8 cellular contexts compared by ENCODE assay signal in the genomic region with DNA sequence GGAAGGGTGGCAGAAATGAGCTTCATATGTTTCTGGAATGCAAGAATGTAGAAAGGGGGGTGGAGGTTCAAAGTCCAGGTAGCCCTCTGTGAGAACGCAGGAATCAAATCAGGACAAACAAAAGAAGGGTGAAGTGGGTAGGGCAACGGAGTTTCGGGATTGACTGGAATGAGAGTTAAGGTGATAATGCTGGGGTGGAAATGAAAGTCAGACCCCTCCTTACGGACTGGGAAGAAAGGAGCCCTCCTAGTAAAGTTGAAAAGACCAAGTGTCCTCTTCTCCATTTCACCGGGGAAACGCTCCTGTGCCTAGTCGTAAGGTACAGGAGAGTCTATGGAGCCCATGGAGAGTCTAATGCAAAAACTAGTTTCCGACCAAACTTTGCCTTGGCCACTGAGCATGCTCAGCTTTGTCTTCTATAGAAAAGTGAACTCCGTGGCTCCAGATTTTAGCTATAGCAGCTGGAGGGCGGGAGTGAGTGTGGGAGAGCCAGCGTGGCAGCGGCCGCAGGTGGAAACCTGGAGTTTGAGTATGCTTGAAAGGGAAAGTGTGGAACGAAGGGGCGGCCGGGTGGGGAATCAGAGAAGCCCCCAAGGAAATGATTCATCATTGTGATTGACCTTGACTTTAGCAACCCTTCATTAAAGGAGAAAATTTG. TPM values are rescaled to one million over a fixed set of nuclear protein-coding genes. Genes with fewer than 3 reads are reported as not detected.
A peak's percentile ranks its signal among the peaks of the same experiment; 100 is the strongest.
DNase-seq lines count a peak whose midpoint lies in the region; ATAC-seq and TF ChIP-seq lines count a peak whose summit lies in the region.

No MANE protein-coding gene starts in this region.

- DNase-seq in DMS53 (lab: John Stamatoyannopoulos, UW) (peak; percentile 81), HEK293T (ENCODE audit: extremely low spot score) (peak; percentile 67), NCI-H2107 treated with DMSO at 0.1 percent for 48 hours (lab: John Stamatoyannopoulos, UW; ENCODE audit: unreplicated experiment) (peak; percentile 36), ecto neural progenitor cell (ENCODE audit: low spot score) (peak; percentile 67), lung microvascular endothelial cell (ENCODE audit: low read depth in 2 of 2) (peak; percentile 39 to 71)
- peak; percentile 44 for DNase-seq in stimulated activated naive CD8-positive, alpha-beta T cell treated with anti-CD3 and anti-CD28 coated beads, Interleukin-15, Interleukin-2, amounts not matched to agents 100 U/mL and 50 U/mL, for 24 hours

- CTCF ChIA-PET in HEK293T (lab: Yijun Ruan, JAX): interaction anchor here (1.1 to 3.0 kb wide), 2 partner anchors 65 to 163 kb away, joined by 6 to 27 read pairs; no protein-coding TSS in a partner anchor

- POLR2A ChIA-PET in HEK293T (lab: Yijun Ruan, JAX): interaction anchor here (1.1 to 2.8 kb wide), 8 partner anchors 12 to 163 kb away, joined by 3 to 15 read pairs (median 6); no protein-coding TSS in a partner anchor

- no peak for TF ChIP-seq CTCF in WI38 (IDR thresholded peaks at IDR 0.05; ENCODE audit: low read depth, low read length)

- peak overlapping the region; percentile 96 for H3K4me3 ChIP-seq in WI38 (ENCODE audit: low read depth, low read length)

- ATAC-seq in stimulated activated naive CD8-positive, alpha-beta T cell treated with anti-CD3 and anti-CD28 coated beads, Interleukin-15, Interleukin-2, amounts not matched to agents 100 U/mL and 50 U/mL, for 24 hours: peak; percentile 25
- ATAC-seq in HG02610 (IDR thresholded peaks at IDR 0.05; ENCODE audit: unreplicated experiment): no peak

TF ChIP-seq in HEK293T, 16 proteins besides CTCF, POLR2A, EP300 and RAD21:
- peak; percentile 47; the same call in 1 of the 2 replicates for TF ChIP-seq FOXM1 (IDR thresholded peaks at IDR 0.05; ENCODE audit: borderline replicate concordance)
- TF ChIP-seq ARNT (IDR thresholded peaks at IDR 0.05): no peak
- peak; percentile 91 for TF ChIP-seq L3MBTL2 (conservative IDR thresholded peaks at IDR 0.05)
- no peak for TF ChIP-seq FOXA1 (IDR thresholded peaks at IDR 0.05)
- no peak for TF ChIP-seq ELF4 (IDR thresholded peaks at IDR 0.05)
- TF ChIP-seq LEF1 (IDR thresholded peaks at IDR 0.05; ENCODE audit: borderline replicate concordance): no peak
- no peak for TF ChIP-seq SP1 (IDR thresholded peaks at IDR 0.05)
- no peak for TF ChIP-seq BHLHE40 (IDR thresholded peaks at IDR 0.05; ENCODE audit: borderline replicate concordance)

RNA-seq across cellular contexts. Expression of gene LRRC1, which starts 1.4 kb away (rescaled TPM):
- 38.4 and 77.8 TPM in 2 replicates for total RNA-seq in lung microvascular endothelial cell
